In the genomic region with DNA sequence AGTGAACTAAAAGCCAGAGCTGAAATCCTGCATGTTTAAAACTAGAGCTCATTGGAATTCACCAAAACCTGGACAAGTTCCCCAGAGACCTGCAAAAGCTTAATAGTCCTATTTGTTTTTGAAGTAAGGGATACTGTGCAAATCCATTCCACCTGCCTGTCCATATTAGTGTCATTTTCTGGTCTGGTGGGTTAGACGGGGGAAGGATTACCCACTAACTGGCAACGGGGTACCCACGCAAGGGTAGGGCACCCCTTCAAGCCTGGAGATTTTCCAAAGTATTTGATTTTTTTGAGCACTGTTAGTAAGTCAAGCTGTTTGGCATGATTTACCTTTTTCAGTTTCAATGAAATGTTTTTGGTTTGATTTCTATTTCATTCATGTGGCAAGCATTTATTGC, we compare ENCODE assay signal across 32 cellular contexts.
"Had no signal": no experiment of that assay in that cellular context is flagged by ENCODE, and none has a peak within 500 bp of the region (broad histone marks: within the 10 kb centered on the region; RNA-seq: fewer than 3 reads in every experiment).

No MANE protein-coding gene starts in this region.

- H3K27ac ChIP-seq: brain microvascular endothelial cell, Peyer's patch, SJCRH30, SK-N-MC, WERI-Rb-1 had no signal

- ATAC-seq: activated CD8-positive, alpha-beta memory T cell treated with anti-CD3 and anti-CD28 coated beads, Interleukin-2, amount 10 ng/mL, durations not matched to agents 7 days and 5 days; activated naive CD8-positive, alpha-beta T cell treated with anti-CD3 and anti-CD28 coated beads, Interleukin-2, amount 50 U/mL, for 24 hours; PC-3 had no signal

- H3K4me1 Mint-ChIP-seq: activated CD4-positive, alpha-beta memory T cell treated with anti-CD3 and anti-CD28 coated beads, Interleukin-2, amount 10 ng/mL, durations not matched to agents 7 days and 5 days; activated CD8-positive, alpha-beta memory T cell treated with anti-CD3 and anti-CD28 coated beads, Interleukin-2, amount 10 ng/mL, durations not matched to agents 7 days and 5 days; activated naive CD4-positive, alpha-beta T cell treated with anti-CD3 and anti-CD28 coated beads, Interleukin-2, amount 10 ng/mL, durations not matched to agents 7 days and 5 days; activated naive CD8-positive, alpha-beta T cell treated with anti-CD3 and anti-CD28 coated beads, Interleukin-2, amount 50 U/mL, for 24 hours had no signal

- DNase-seq: activated CD4-positive, alpha-beta memory T cell treated with anti-CD3 and anti-CD28 coated beads, Interleukin-2, amount 10 ng/mL, durations not matched to agents 7 days and 5 days; activated CD4-positive, alpha-beta T cell treated with anti-CD3 and anti-CD28 coated beads for 1 hour; activated CD4-positive, alpha-beta T cell treated with anti-CD3 and anti-CD28 coated beads for 48 hours; activated CD4-positive, CD25-positive, alpha-beta regulatory T cell; activated CD8-positive, alpha-beta memory T cell treated with anti-CD3 and anti-CD28 coated beads, Interleukin-2, amount 10 ng/mL, durations not matched to agents 7 days and 5 days; activated CD8-positive, alpha-beta memory T cell treated with anti-CD3 and anti-CD28 coated beads, Interleukin-2, amount 50 U/mL, for 48 hours; activated effector memory CD4-positive, alpha-beta T cell treated with Interleukin-2 at 50 U/mL for 16 hours; activated naive CD4-positive, alpha-beta T cell treated with anti-CD3 and anti-CD28 coated beads, Interleukin-2, amount 10 ng/mL, durations not matched to agents 7 days and 5 days; activated naive CD8-positive, alpha-beta T cell treated with anti-CD3 and anti-CD28 coated beads, Interleukin-2, amount 50 U/mL, for 24 hours; activated T-cell treated with anti-CD3 and anti-CD28 coated beads, Interleukin-2, amount 50 U/mL, for 48 hours; anterior cingulate cortex; brain microvascular endothelial cell; Karpas-422; KBM-7; NCI-H1048; NCI-H1436 treated with DMSO at 0.1 percent for 48 hours; NCI-H1694 treated with DMSO at 0.1 percent for 48 hours; NCI-H2029; NCI-H2107; NCI-H2171; NCI-H510A; NCI-H774; PC-3; Peyer's patch; RPMI8226; SJCRH30; T1000; WERI-Rb-1 had no signal

- H3K4me3 Mint-ChIP-seq: activated CD4-positive, alpha-beta memory T cell treated with anti-CD3 and anti-CD28 coated beads, Interleukin-2, amount 10 ng/mL, durations not matched to agents 7 days and 5 days; activated CD8-positive, alpha-beta memory T cell treated with anti-CD3 and anti-CD28 coated beads, Interleukin-2, amount 10 ng/mL, durations not matched to agents 7 days and 5 days; activated naive CD4-positive, alpha-beta T cell treated with anti-CD3 and anti-CD28 coated beads, Interleukin-2, amount 10 ng/mL, durations not matched to agents 7 days and 5 days; activated naive CD8-positive, alpha-beta T cell; activated naive CD8-positive, alpha-beta T cell treated with anti-CD3 and anti-CD28 coated beads, Interleukin-2, amount 50 U/mL, for 24 hours; central memory CD8-positive, alpha-beta T cell; IgD-negative memory B cell had no signal

- H3K4me1 ChIP-seq: Peyer's patch, SJCRH30 had no signal

- H3K36me3 ChIP-seq: brain microvascular endothelial cell, Peyer's patch, SJCRH30, WERI-Rb-1 had no signal

- H3K36me3 Mint-ChIP-seq: activated CD8-positive, alpha-beta memory T cell treated with anti-CD3 and anti-CD28 coated beads, Interleukin-2, amount 10 ng/mL, durations not matched to agents 7 days and 5 days; activated naive CD4-positive, alpha-beta T cell treated with anti-CD3 and anti-CD28 coated beads, Interleukin-2, amount 10 ng/mL, durations not matched to agents 7 days and 5 days; activated naive CD8-positive, alpha-beta T cell; IgD-negative memory B cell had no signal

- H3K9me3 Mint-ChIP-seq: activated CD4-positive, alpha-beta memory T cell treated with anti-CD3 and anti-CD28 coated beads, Interleukin-2, amount 10 ng/mL, durations not matched to agents 7 days and 5 days; activated naive CD4-positive, alpha-beta T cell treated with anti-CD3 and anti-CD28 coated beads, Interleukin-2, amount 10 ng/mL, durations not matched to agents 7 days and 5 days; activated naive CD8-positive, alpha-beta T cell treated with anti-CD3 and anti-CD28 coated beads, Interleukin-2, amount 50 U/mL, for 24 hours; central memory CD8-positive, alpha-beta T cell; IgD-negative memory B cell had no signal

- H3K4me3 ChIP-seq: Peyer's patch, SJCRH30, SK-N-MC had no signal

- H3K27ac Mint-ChIP-seq: activated CD4-positive, alpha-beta memory T cell treated with anti-CD3 and anti-CD28 coated beads, Interleukin-2, amount 10 ng/mL, durations not matched to agents 7 days and 5 days; activated CD8-positive, alpha-beta memory T cell treated with anti-CD3 and anti-CD28 coated beads, Interleukin-2, amount 10 ng/mL, durations not matched to agents 7 days and 5 days; activated naive CD4-positive, alpha-beta T cell treated with anti-CD3 and anti-CD28 coated beads, Interleukin-2, amount 10 ng/mL, durations not matched to agents 7 days and 5 days; activated naive CD8-positive, alpha-beta T cell; activated naive CD8-positive, alpha-beta T cell treated with anti-CD3 and anti-CD28 coated beads, Interleukin-2, amount 50 U/mL, for 24 hours; IgD-negative memory B cell had no signal

- H3K27me3 ChIP-seq: Peyer's patch, SJCRH30 had no signal

- H3K27me3 Mint-ChIP-seq: activated naive CD8-positive, alpha-beta T cell had no signal

- H3K9me3 ChIP-seq: Peyer's patch, SJCRH30 had no signal
